In the genomic region with DNA sequence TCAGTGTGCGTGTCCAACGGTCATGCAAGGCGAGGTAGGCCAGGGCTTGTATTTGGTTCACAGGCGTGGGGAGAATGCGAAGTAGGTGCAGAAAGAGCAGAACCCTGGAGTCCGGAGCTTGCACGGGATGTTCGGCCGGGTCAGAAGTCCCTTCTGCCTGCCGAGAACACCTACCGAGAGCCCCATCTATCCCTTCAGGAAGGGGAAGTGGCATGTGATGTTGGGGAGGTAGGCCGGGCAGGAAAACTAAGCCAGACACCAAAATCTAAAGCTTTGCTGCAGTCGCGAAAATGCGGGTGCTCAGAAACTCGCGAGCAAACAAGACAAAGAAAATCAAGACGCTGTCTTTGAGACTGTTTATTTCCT, we compare ENCODE assay signal across 8 cellular contexts. TPM values are rescaled to one million over a fixed set of nuclear protein-coding genes. Genes with fewer than 3 reads are reported as not detected.
DNase-seq lines count a peak whose midpoint lies in the region; ATAC-seq and TF ChIP-seq lines count a peak whose summit lies in the region.

No MANE protein-coding gene starts in this region.

- DNase-seq in GM06990 (ENCODE audit: extremely low read depth, insufficient read length) (peak; percentile 62), fibroblast of pulmonary artery (ENCODE audit: low read depth) (no peak), nucleus accumbens (lab: John Stamatoyannopoulos, UW) (peak in 39 of 56 donors; percentile 22 to 84 (median 64)), hepatic stellate cell (ENCODE audit: low spot score) (no peak), superior temporal gyrus (ENCODE audit: extremely low spot score) (no peak), SW480 (ENCODE audit: low spot score) (no peak)
- DNase-seq in activated CD4-positive, alpha-beta memory T cell treated with anti-CD3 and anti-CD28 coated beads for 36 hours = peak; percentile 34

- H3K27ac Mint-ChIP-seq in activated CD4-positive, alpha-beta memory T cell treated with anti-CD3 and anti-CD28 coated beads for 36 hours = peak overlapping the region; percentile 94

- peaks cover 26% of the 10 kb centered on the region for H3K4me1 Mint-ChIP-seq in activated CD4-positive, alpha-beta memory T cell treated with anti-CD3 and anti-CD28 coated beads for 36 hours (ENCODE audit: low read depth)

- H3K4me3 ChIP-seq in GM06990 (replicated peaks; ENCODE audit: low read depth, low read length) (peak overlapping the region; percentile 78), fibroblast of pulmonary artery (replicated peaks; ENCODE audit: low read depth, low read length) (peak overlapping the region; percentile 73)

- no peaks in the 10 kb centered on the region for H3K27me3 ChIP-seq in GM06990 (replicated peaks; ENCODE audit: control insufficient read depth, insufficient read depth, low read length)

- H3K9me3 Mint-ChIP-seq in activated CD4-positive, alpha-beta memory T cell treated with anti-CD3 and anti-CD28 coated beads for 36 hours = no peaks in the 10 kb centered on the region

- CTCF ChIA-PET in activated CD4-positive, alpha-beta memory T cell treated with anti-CD3 and anti-CD28 coated beads for 36 hours (lab: Charles Lee) = interaction anchor here (0.9 to 9.0 kb wide), 5 partner anchors 9 to 346 kb away, joined by 3 to 89 read pairs (median 4); a partner anchor contains a TSS

- peaks cover 13% of the 10 kb centered on the region for H3K36me3 Mint-ChIP-seq in activated CD4-positive, alpha-beta memory T cell treated with anti-CD3 and anti-CD28 coated beads for 36 hours

- ATAC-seq in HG03354 (IDR thresholded peaks at IDR 0.05; ENCODE audit: poor library complexity, severe bottlenecking, unreplicated experiment) = peak; percentile 19

- H3K36me3 ChIP-seq in GM06990 (ENCODE audit: control insufficient read depth, insufficient read depth, low read length) = peaks cover 3% of the 10 kb centered on the region

- POLR2A ChIA-PET in activated CD4-positive, alpha-beta memory T cell treated with anti-CD3 and anti-CD28 coated beads for 36 hours (lab: Charles Lee) = interaction anchor here (0.7 to 4.2 kb wide), 11 partner anchors 9 to 369 kb away, joined by 3 to 32 read pairs (median 5); a partner anchor contains a TSS

- intact Hi-C loops in activated CD4-positive, alpha-beta memory T cell treated with anti-CD3 and anti-CD28 coated beads for 36 hours (cut with micrococcal nuclease) = loop anchor here (1.0 to 2.0 kb wide), 5 partner anchors 9 to 70 kb away; a partner anchor contains a TSS

- H3K27me3 Mint-ChIP-seq in activated CD4-positive, alpha-beta memory T cell treated with anti-CD3 and anti-CD28 coated beads for 36 hours = no peaks in the 10 kb centered on the region

- peak overlapping the region; percentile 79 for H3K4me3 Mint-ChIP-seq in activated CD4-positive, alpha-beta memory T cell treated with anti-CD3 and anti-CD28 coated beads for 36 hours

- no peak for TF ChIP-seq CTCF in GM06990 (IDR thresholded peaks at IDR 0.05; ENCODE audit: insufficient read depth, low read length, poor library complexity, severe bottlenecking)
- TF ChIP-seq CTCF in fibroblast of pulmonary artery (IDR thresholded peaks at IDR 0.05; ENCODE audit: low read length, missing control alignments) = no peak

RNA-seq across cellular contexts. Expression of a gene that starts 0.4 kb away (rescaled TPM):
- 10 to 100 TPM; 11.9 to 12.0 TPM for total RNA-seq in activated CD4-positive, alpha-beta memory T cell treated with anti-CD3 and anti-CD28 coated beads for 36 hours

RNA-seq across cellular contexts. Expression of a gene that starts 9.4 kb away (rescaled TPM):
- 100 to 1,000 TPM; 116 to 124 TPM for total RNA-seq in activated CD4-positive, alpha-beta memory T cell treated with anti-CD3 and anti-CD28 coated beads for 36 hours

RNA-seq across cellular contexts. Expression of a gene that starts 16.4 kb away (rescaled TPM):
- total RNA-seq in activated CD4-positive, alpha-beta memory T cell treated with anti-CD3 and anti-CD28 coated beads for 36 hours = 10 to 100 TPM; 25.0 to 25.5 TPM

RNA-seq across cellular contexts. Expression of a gene that starts 16.8 kb away (rescaled TPM):
- 1 to 10 TPM; 8.4 to 9.7 TPM for total RNA-seq in activated CD4-positive, alpha-beta memory T cell treated with anti-CD3 and anti-CD28 coated beads for 36 hours

RNA-seq across cellular contexts. Expression of a gene that starts 21.0 kb away (rescaled TPM):
- 10 to 100 TPM in 1 of 2 experiments, 1 to 10 TPM in 1; 9.2 to 10.2 TPM for total RNA-seq in activated CD4-positive, alpha-beta memory T cell treated with anti-CD3 and anti-CD28 coated beads for 36 hours

Comparison
In these comparisons a context has a peak if more than half of its experiments do, and no peak if none do; other contexts are left out.
1. DNase-seq: peak in GM06990 (single experiment), activated CD4-positive, alpha-beta memory T cell treated with anti-CD3 and anti-CD28 coated beads for 36 hours (single experiment) and nucleus accumbens (39 of 56); none in fibroblast of pulmonary artery (single experiment), hepatic stellate cell (single experiment), superior temporal gyrus (single experiment) and SW480 (single experiment).